In genomic region chr1:166132496-166132895, GRCh38 we compare ENCODE assay signal across 25 cellular contexts. TPM values are rescaled to one million over a fixed set of nuclear protein-coding genes. Genes with fewer than 3 reads are reported as not detected.
"Had no signal": no experiment of that assay in that cellular context is flagged by ENCODE, and none has a peak within 500 bp of the region (broad histone marks: within the 10 kb centered on the region; RNA-seq: fewer than 3 reads in every experiment).

No MANE protein-coding gene starts in this region.

- H3K9me3 ChIP-seq: gastroesophageal sphincter, left lung, mucosa of descending colon had no signal

- H3K4me1 ChIP-seq: esophagus muscularis mucosa, foreskin keratinocyte, gastroesophageal sphincter, heart left ventricle, left lung, lower lobe of right lung had no signal

- H3K4me3 ChIP-seq: coronary artery, dorsolateral prefrontal cortex, esophagus muscularis mucosa, gastroesophageal sphincter, heart left ventricle, left lung, lower lobe of right lung, mucosa of descending colon had no signal

- FAIRE-seq: endothelial cell of umbilical vein, frontal cortex, islet of Langerhans, keratinocyte had no signal

- H3K27ac ChIP-seq: coronary artery, dorsolateral prefrontal cortex, esophagus muscularis mucosa, foreskin keratinocyte, gastroesophageal sphincter, heart left ventricle, left lung, lower lobe of right lung had no signal

- H3K27me3 ChIP-seq: dorsolateral prefrontal cortex, esophagus muscularis mucosa, foreskin keratinocyte, gastroesophageal sphincter, heart left ventricle, left lung had no signal

- H3K27ac Mint-ChIP-seq: mesothelial cell of epicardium; naive B cell; naive thymus-derived CD8-positive, alpha-beta T cell had no signal

- H3K4me1 Mint-ChIP-seq: mesothelial cell of epicardium; naive B cell; naive thymus-derived CD8-positive, alpha-beta T cell had no signal

- H3K36me3 Mint-ChIP-seq: mesothelial cell of epicardium, naive B cell had no signal

- ATAC-seq: foreskin keratinocyte; gastroesophageal sphincter; heart left ventricle; left cardiac atrium; left lung; left ventricle myocardium superior; lower lobe of right lung; mucosa of descending colon; naive thymus-derived CD8-positive, alpha-beta T cell had no signal

- H3K36me3 ChIP-seq: gastroesophageal sphincter, heart left ventricle, left lung, lower lobe of right lung had no signal

- DNase-seq: dorsolateral prefrontal cortex; effector CD4-positive, alpha-beta T cell; effector memory CD4-positive, alpha-beta T cell; foreskin keratinocyte; heart left ventricle; hippocampal formation; left cardiac atrium; left lung; left ventricle myocardium superior; lower lobe of right lung; mesenchymal stem cell; naive B cell; naive thymus-derived CD8-positive, alpha-beta T cell had no signal

- H3K9me3 Mint-ChIP-seq: mesothelial cell of epicardium had no signal

- H3K4me3 Mint-ChIP-seq: mesothelial cell of epicardium; naive B cell; naive thymus-derived CD8-positive, alpha-beta T cell had no signal

RNA-seq across cellular contexts. Expression of gene FAM78B, which starts 34.3 kb away (rescaled TPM):
- total RNA-seq: endothelial cell of umbilical vein, epithelial cell of proximal tubule, fibroblast of villous mesenchyme, myocyte had no signal
